Comparison of ENCODE assay signal across 9 cellular contexts in the genomic region with DNA sequence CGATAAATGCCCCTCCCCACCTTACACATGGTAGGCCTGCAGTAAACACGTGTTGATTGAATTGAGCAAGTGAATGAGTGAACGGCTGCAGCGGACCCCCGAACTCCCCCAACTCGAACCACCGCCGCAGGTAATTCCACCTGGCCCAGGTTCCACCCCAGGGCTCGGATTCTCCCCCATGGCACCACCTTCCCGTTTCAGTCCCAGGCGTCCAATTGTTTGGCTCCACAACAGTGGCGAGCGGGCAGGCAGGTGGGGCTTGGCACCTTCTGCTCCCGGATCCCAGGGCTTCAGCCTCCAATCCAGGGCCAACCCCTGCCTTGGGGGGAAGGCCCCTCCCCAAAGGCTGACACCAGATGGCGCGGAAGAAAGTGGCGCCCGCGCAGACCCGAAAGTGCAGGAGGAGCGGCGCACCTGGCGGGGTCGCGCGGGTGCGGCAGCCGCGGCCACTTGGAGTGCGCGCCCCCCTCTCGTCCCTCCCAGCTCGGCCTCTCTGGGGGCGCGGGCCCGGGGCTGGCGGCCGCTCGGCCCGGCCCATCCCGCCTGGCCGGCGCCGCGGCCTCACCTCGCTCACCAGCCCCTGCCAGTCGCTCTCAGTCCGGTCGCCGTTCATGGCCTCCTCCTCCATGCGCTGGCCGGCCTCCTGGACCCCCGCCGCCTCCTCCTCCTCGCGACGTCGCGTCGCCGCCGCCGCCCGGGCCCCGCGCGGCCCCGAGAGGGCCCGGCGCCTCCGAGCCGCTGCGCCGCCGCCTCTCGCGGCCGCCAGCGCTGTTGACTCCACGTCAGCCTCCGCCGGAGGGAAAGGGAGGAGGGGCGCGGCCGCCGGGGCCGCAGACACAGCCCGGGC. TPM values are rescaled to one million over a fixed set of nuclear protein-coding genes. Genes with fewer than 3 reads are reported as not detected.
DNase-seq lines count a peak whose midpoint lies in the region; ATAC-seq and FAIRE-seq lines count a peak whose summit lies in the region.
"Had no signal": no experiment of that assay in that cellular context is flagged by ENCODE, and none has a peak within 500 bp of the region (broad histone marks: within the 10 kb centered on the region; RNA-seq: fewer than 3 reads in every experiment).

TSS of gene CCDC149 (minus strand) at position 791 of the 847 bp plus-strand sequence. CDS start at position 613, 178 bp downstream.

- no peak within 1 kb of the TSS for H3K27ac ChIP-seq in naive thymus-derived CD4-positive, alpha-beta T cell (ENCODE audit: low read depth, low read length)
- peak within 1 kb of the TSS; percentile 83 to 95 for H3K27ac ChIP-seq in aorta (ENCODE audit: low read depth in 1 of 2, low read length in 2 of 2)

- intact Hi-C loops in naive thymus-derived CD4-positive, alpha-beta T cell (cut with micrococcal nuclease): no loop called here
- intact Hi-C loops in aorta (cut with DNase I): loop anchor here (1.0 to 5.0 kb wide), 4 partner anchors 55 to 120 kb away; no protein-coding TSS in a partner anchor

- DNase-seq in NCI-H1436 (lab: John Stamatoyannopoulos, UW) (peak; percentile 86), NCI-H1436 treated with DMSO at 0.1 percent for 48 hours (lab: John Stamatoyannopoulos, UW) (no peak), NCI-H187 treated with DMSO at 0.1 percent for 48 hours (lab: John Stamatoyannopoulos, UW) (peak; percentile 76), frontal cortex (ENCODE audit: low spot score in 2 of 2) (peak; percentile 82), aorta (peak; percentile 73 to 88)
- no peak for DNase-seq in activated CD8-positive, alpha-beta T cell treated with anti-CD3 and anti-CD28 coated beads, Interleukin-2, amount 10 ng/mL, durations not matched to agents 7 days and 5 days
- DNase-seq in naive thymus-derived CD4-positive, alpha-beta T cell: no peak
- DNase-seq: CD4-positive, CD25-positive, alpha-beta regulatory T cell had no signal

- H3K4me3 Mint-ChIP-seq in activated CD8-positive, alpha-beta T cell treated with anti-CD3 and anti-CD28 coated beads, Interleukin-2, amount 10 ng/mL, durations not matched to agents 7 days and 5 days: peak within 1 kb of the TSS; percentile 18
- peak within 1 kb of the TSS; percentile 12 to 83 (median 66) for H3K4me3 Mint-ChIP-seq in naive thymus-derived CD4-positive, alpha-beta T cell
- H3K4me3 Mint-ChIP-seq: CD4-positive, CD25-positive, alpha-beta regulatory T cell had no signal

- ATAC-seq in activated CD8-positive, alpha-beta T cell treated with anti-CD3 and anti-CD28 coated beads, Interleukin-2, amount 10 ng/mL, durations not matched to agents 7 days and 5 days: peak; percentile 51
- ATAC-seq in naive thymus-derived CD4-positive, alpha-beta T cell: peak; percentile 72
- ATAC-seq in aorta (ENCODE audit: low FRiP score) (peak; percentile 76), GM18520 (IDR thresholded peaks at IDR 0.05; ENCODE audit: unreplicated experiment) (no peak)

- no peak within 1 kb of the TSS for H3K27ac Mint-ChIP-seq in activated CD8-positive, alpha-beta T cell treated with anti-CD3 and anti-CD28 coated beads, Interleukin-2, amount 10 ng/mL, durations not matched to agents 7 days and 5 days
- no peak within 1 kb of the TSS for H3K27ac Mint-ChIP-seq in naive thymus-derived CD4-positive, alpha-beta T cell
- H3K27ac Mint-ChIP-seq: CD4-positive, CD25-positive, alpha-beta regulatory T cell had no signal

- WGBS in aorta, 2 donors: 2 to 4% methylated on average over 30 to 88 of the region's 88 CpGs

- peaks cover 2% of the 10 kb centered on the region for H3K36me3 Mint-ChIP-seq in activated CD8-positive, alpha-beta T cell treated with anti-CD3 and anti-CD28 coated beads, Interleukin-2, amount 10 ng/mL, durations not matched to agents 7 days and 5 days (ENCODE audit: low read depth)
- H3K36me3 Mint-ChIP-seq in naive thymus-derived CD4-positive, alpha-beta T cell: peaks cover 0 to 14% (median 4%) of the 10 kb centered on the region in 5 donors
- H3K36me3 Mint-ChIP-seq: CD4-positive, CD25-positive, alpha-beta regulatory T cell had no signal

- no peak within 1 kb of the TSS for H3K4me3 ChIP-seq in naive thymus-derived CD4-positive, alpha-beta T cell (ENCODE audit: low read length)
- H3K4me3 ChIP-seq in aorta (ENCODE audit: low read length in 2 of 2): peak within 1 kb of the TSS; percentile 48 to 69

- no peaks in the 10 kb centered on the region for H3K4me1 Mint-ChIP-seq in activated CD8-positive, alpha-beta T cell treated with anti-CD3 and anti-CD28 coated beads, Interleukin-2, amount 10 ng/mL, durations not matched to agents 7 days and 5 days (ENCODE audit: low read depth)
- peaks cover 0 to 11% (median 4%) of the 10 kb centered on the region in 7 donors for H3K4me1 Mint-ChIP-seq in naive thymus-derived CD4-positive, alpha-beta T cell

- H3K9me3 Mint-ChIP-seq in activated CD8-positive, alpha-beta T cell treated with anti-CD3 and anti-CD28 coated beads, Interleukin-2, amount 10 ng/mL, durations not matched to agents 7 days and 5 days (ENCODE audit: insufficient read depth): peaks cover 9% of the 10 kb centered on the region
- H3K9me3 Mint-ChIP-seq in naive thymus-derived CD4-positive, alpha-beta T cell: peaks cover 7 to 28% (median 14%) of the 10 kb centered on the region in 11 donors

- H3K27me3 ChIP-seq in naive thymus-derived CD4-positive, alpha-beta T cell (ENCODE audit: control insufficient read depth in 2 of 2, insufficient read depth in 2 of 2, low read length in 2 of 2): no peaks in the 10 kb centered on the region
- H3K27me3 ChIP-seq in aorta (ENCODE audit: control insufficient read depth in 1 of 2, insufficient read depth in 2 of 2, low read length in 1 of 2): no peaks in the 10 kb centered on the region

- CTCF ChIA-PET in activated CD8-positive, alpha-beta T cell treated with anti-CD3 and anti-CD28 coated beads, Interleukin-2, amount 10 ng/mL, durations not matched to agents 7 days and 5 days (lab: Charles Lee): no interaction called here
- CTCF ChIA-PET in naive thymus-derived CD4-positive, alpha-beta T cell (lab: Charles Lee): no interaction called here

- peaks cover 24% of the 10 kb centered on the region for H3K27me3 Mint-ChIP-seq in activated CD8-positive, alpha-beta T cell treated with anti-CD3 and anti-CD28 coated beads, Interleukin-2, amount 10 ng/mL, durations not matched to agents 7 days and 5 days (ENCODE audit: low read depth)
- H3K27me3 Mint-ChIP-seq in naive thymus-derived CD4-positive, alpha-beta T cell: peaks cover 26 to 63% (median 56%) of the 10 kb centered on the region in 5 donors

- no peak for FAIRE-seq in frontal cortex (lab: Jason Lieb, UNC)

- no peaks in the 10 kb centered on the region for H3K36me3 ChIP-seq in naive thymus-derived CD4-positive, alpha-beta T cell (ENCODE audit: control insufficient read depth in 2 of 3, insufficient read depth in 3 of 3, low read length in 3 of 3)
- H3K36me3 ChIP-seq in aorta (ENCODE audit: control insufficient read depth in 1 of 2, insufficient read depth in 2 of 2, low read length in 1 of 2): no peaks in the 10 kb centered on the region

- no peaks in the 10 kb centered on the region for H3K4me1 ChIP-seq in naive thymus-derived CD4-positive, alpha-beta T cell (ENCODE audit: control insufficient read depth in 2 of 2, insufficient read depth in 2 of 2, low read length in 2 of 2)
- H3K4me1 ChIP-seq in aorta (ENCODE audit: control insufficient read depth in 1 of 2, insufficient read depth in 2 of 2, low read length in 2 of 2): no peaks in the 10 kb centered on the region

- peaks cover 0 to 4% (median 0%) of the 10 kb centered on the region in 3 experiments for H3K9me3 ChIP-seq in naive thymus-derived CD4-positive, alpha-beta T cell (ENCODE audit: control insufficient read depth in 2 of 3, low read length in 3 of 3)
- no peaks in the 10 kb centered on the region for H3K9me3 ChIP-seq in aorta (ENCODE audit: control insufficient read depth, low read length)

- POLR2A ChIA-PET in activated CD8-positive, alpha-beta T cell treated with anti-CD3 and anti-CD28 coated beads, Interleukin-2, amount 10 ng/mL, durations not matched to agents 7 days and 5 days (lab: Charles Lee): no interaction called here
- POLR2A ChIA-PET in naive thymus-derived CD4-positive, alpha-beta T cell (lab: Charles Lee): no interaction called here

RNA-seq across cellular contexts. Expression of gene CCDC149, which starts in this region (rescaled TPM):
- not detected for total RNA-seq in activated CD8-positive, alpha-beta T cell treated with anti-CD3 and anti-CD28 coated beads, Interleukin-2, amount 10 ng/mL, durations not matched to agents 7 days and 5 days
- 16.3 TPM for total RNA-seq in frontal cortex
- 1 to 10 TPM in 1 of 5 experiments, under 1 TPM in 3, not detected in 1; 0.19 to 6.7 (median 0.36) TPM for total RNA-seq in naive thymus-derived CD4-positive, alpha-beta T cell
- polyA plus RNA-seq in naive thymus-derived CD4-positive, alpha-beta T cell: not detected
- total RNA-seq in aorta: 10 to 100 TPM; 31.3 to 43.4 TPM
- 10 to 100 TPM; 10.6 to 15.7 TPM for polyA plus RNA-seq in aorta
- total RNA-seq: CD4-positive, CD25-positive, alpha-beta regulatory T cell had no signal
- polyA plus RNA-seq: CD4-positive, CD25-positive, alpha-beta regulatory T cell had no signal

Comparison
In these comparisons a context has a peak if more than half of its experiments do, and no peak if none do; other contexts are left out.
1. RNA of gene CCDC149 (polyA plus RNA-seq): 10.6 to 15.7 TPM in aorta; not detected in naive thymus-derived CD4-positive, alpha-beta T cell; every median in the first group is over 10 times any median in the second.
2. DNase-seq: peak in NCI-H1436 (single experiment), NCI-H187 treated with DMSO at 0.1 percent for 48 hours (single experiment), frontal cortex (2 of 2) and aorta (2 of 2); none in NCI-H1436 treated with DMSO at 0.1 percent for 48 hours (single experiment), activated CD8-positive, alpha-beta T cell treated with anti-CD3 and anti-CD28 coated beads, Interleukin-2, amount 10 ng/mL, durations not matched to agents 7 days and 5 days (single experiment) and naive thymus-derived CD4-positive, alpha-beta T cell (0 of 9).
3. Peak in ATAC-seq in activated CD8-positive, alpha-beta T cell treated with anti-CD3 and anti-CD28 coated beads, Interleukin-2, amount 10 ng/mL, durations not matched to agents 7 days and 5 days; RNA of the gene not detected or under 1 TPM.
4. intact Hi-C loops: an anchor here in aorta (1.0 to 5.0 kb wide); none called in naive thymus-derived CD4-positive, alpha-beta T cell.